In genomic region chr19:12885749-12886706, GRCh38 we compare ENCODE assay signal across 10 cellular contexts. TPM values are rescaled to one million over a fixed set of nuclear protein-coding genes. Genes with fewer than 3 reads are reported as not detected.
DNase-seq lines count a peak whose midpoint lies in the region; ATAC-seq, FAIRE-seq and TF ChIP-seq lines count a peak whose summit lies in the region.
"Had no signal": no experiment of that assay in that cellular context is flagged by ENCODE, and none has a peak within 500 bp of the region (broad histone marks: within the 10 kb centered on the region; RNA-seq: fewer than 3 reads in every experiment).

No MANE protein-coding gene starts in this region.

- H3K27me3 Mint-ChIP-seq in activated T-cell treated with anti-CD3 and anti-CD28 coated beads, Interleukin-2, amount 50 U/mL, for 4 hours (ENCODE audit: low read depth) = no peaks in the 10 kb centered on the region
- H3K27me3 Mint-ChIP-seq in activated T-helper 17 cell treated with anti-CD3 and anti-CD28 coated beads, Interleukin-2, amount 50 U/mL, for 72 hours = no peaks in the 10 kb centered on the region

- dilution Hi-C loops in keratinocyte (cut with MboI; ENCODE audit: extremely low pct_ligation_motif_present, low sequenced_read_pairs) = no loop called here

- peak overlapping the region; percentile 58 for H3K4me3 Mint-ChIP-seq in activated T-cell treated with anti-CD3 and anti-CD28 coated beads, Interleukin-2, amount 50 U/mL, for 4 hours
- H3K4me3 Mint-ChIP-seq in activated T-helper 17 cell treated with anti-CD3 and anti-CD28 coated beads, Interleukin-2, amount 50 U/mL, for 72 hours = peak overlapping the region; percentile 88

- H3K9me3 Mint-ChIP-seq in activated T-cell treated with anti-CD3 and anti-CD28 coated beads, Interleukin-2, amount 50 U/mL, for 4 hours = no peaks in the 10 kb centered on the region
- H3K9me3 Mint-ChIP-seq in activated T-helper 17 cell treated with anti-CD3 and anti-CD28 coated beads, Interleukin-2, amount 50 U/mL, for 72 hours = no peaks in the 10 kb centered on the region

- peak overlapping the region; percentile 3 for H2AFZ ChIP-seq in keratinocyte (ENCODE audit: control insufficient read depth, low read length)

- ATAC-seq in activated T-cell treated with anti-CD3 and anti-CD28 coated beads, Interleukin-2, amount 50 U/mL, for 4 hours = no peak
- peak; percentile 8 for ATAC-seq in activated T-helper 17 cell treated with anti-CD3 and anti-CD28 coated beads, Interleukin-2, amount 50 U/mL, for 72 hours (replicated peaks)

- DNase-seq in activated T-cell treated with anti-CD3 and anti-CD28 coated beads, Interleukin-2, amount 50 U/mL, for 4 hours = no peak
- no peak for DNase-seq in activated T-cell treated with anti-CD3 and anti-CD28 coated beads for 4 hours
- DNase-seq in keratinocyte (ENCODE audit: low read depth, low spot score) = no peak
- DNase-seq in tibial nerve (ENCODE audit: low spot score in 2 of 2) = no peak
- no peak for DNase-seq in AG08395 (ENCODE audit: low spot score)
- no peak for DNase-seq in activated effector memory CD4-positive, alpha-beta T cell treated with anti-CD3 and anti-CD28 coated beads, Interleukin-2, amount 50 U/mL, for 16 hours
- DNase-seq in NCI-H1092 treated with DMSO at 0.1 percent for 48 hours (lab: John Stamatoyannopoulos, UW) = no peak
- DNase-seq: kidney glomerular epithelial cell had no signal

- peak overlapping the region; percentile 39 to 56 (median 55) for H3K4me3 ChIP-seq in keratinocyte (ENCODE audit: control insufficient read depth in 2 of 3, extremely low read depth in 1 of 3, insufficient read depth in 2 of 3, low read depth in 1 of 3, low read length in 3 of 3)
- H3K4me3 ChIP-seq in tibial nerve = peak overlapping the region in 3 of 4 donors; percentile 16 to 42 (median 37)

- H4K20me1 ChIP-seq in keratinocyte (ENCODE audit: control insufficient read depth, extremely low read depth, insufficient read depth, low read length) = no peaks in the 10 kb centered on the region

- no peak overlapping the region for H3K27ac Mint-ChIP-seq in activated T-helper 17 cell treated with anti-CD3 and anti-CD28 coated beads, Interleukin-2, amount 50 U/mL, for 72 hours

- peaks cover under 1% of the 10 kb centered on the region for H3K36me3 Mint-ChIP-seq in activated T-cell treated with anti-CD3 and anti-CD28 coated beads, Interleukin-2, amount 50 U/mL, for 4 hours (ENCODE audit: insufficient read depth)
- peaks cover 6% of the 10 kb centered on the region for H3K36me3 Mint-ChIP-seq in activated T-helper 17 cell treated with anti-CD3 and anti-CD28 coated beads, Interleukin-2, amount 50 U/mL, for 72 hours (ENCODE audit: low read depth)

- no peak for TF ChIP-seq POLR2A in tibial nerve (IDR thresholded peaks at IDR 0.05)

- no peak for FAIRE-seq in keratinocyte (lab: Jason Lieb, UNC)

- peaks cover 3% of the 10 kb centered on the region for H3K4me1 ChIP-seq in keratinocyte (ENCODE audit: control insufficient read depth, extremely low read depth, insufficient read depth, low read length)
- H3K4me1 ChIP-seq in tibial nerve = peaks cover 0 to 31% (median 10%) of the 10 kb centered on the region in 4 donors

- H3K4me1 Mint-ChIP-seq in activated T-cell treated with anti-CD3 and anti-CD28 coated beads, Interleukin-2, amount 50 U/mL, for 4 hours (ENCODE audit: low read depth) = peaks cover 20% of the 10 kb centered on the region
- peaks cover 7% of the 10 kb centered on the region for H3K4me1 Mint-ChIP-seq in activated T-helper 17 cell treated with anti-CD3 and anti-CD28 coated beads, Interleukin-2, amount 50 U/mL, for 72 hours

- no peaks in the 10 kb centered on the region for H3K36me3 ChIP-seq in keratinocyte (ENCODE audit: control insufficient read depth in 2 of 2, extremely low read depth in 1 of 2, insufficient read depth in 2 of 2, low read length in 2 of 2)
- H3K36me3 ChIP-seq in tibial nerve = no peaks in the 10 kb centered on the region

- H3K9me3 ChIP-seq in keratinocyte (ENCODE audit: control insufficient read depth, low read depth, low read length) (peaks cover 10% of the 10 kb centered on the region), tibial nerve (peaks cover 0 to 15% (median 0%) of the 10 kb centered on the region in 4 donors)

- peak overlapping the region; percentile 33 for H3K9ac ChIP-seq in keratinocyte (ENCODE audit: control insufficient read depth, extremely low read depth, insufficient read depth, low read length)

- no peak for TF ChIP-seq EP300 in tibial nerve (IDR thresholded peaks at IDR 0.05)

- H3K9me1 ChIP-seq in keratinocyte (ENCODE audit: control insufficient read depth, extremely low read depth, insufficient read depth, low read length) = no peaks in the 10 kb centered on the region

- no peaks in the 10 kb centered on the region for H3K79me2 ChIP-seq in keratinocyte (ENCODE audit: control insufficient read depth, insufficient read depth, low read length)

- TF ChIP-seq CTCF in keratinocyte (optimal IDR thresholded peaks at IDR 0.05 in 1 of 3, IDR thresholded peaks at IDR 0.05 in 1 of 3, conservative IDR thresholded peaks at IDR 0.05 in 1 of 3; ENCODE audit: extremely low read depth in 1 of 3, insufficient read depth in 2 of 3, low read length in 3 of 3) = no peak
- no peak for TF ChIP-seq CTCF in tibial nerve (IDR thresholded peaks at IDR 0.05)

- 9 to 13% methylated on average over 28 to 38 of the region's 53 CpGs for WGBS in tibial nerve, 2 donors

- no peaks in the 10 kb centered on the region for H3K27me3 ChIP-seq in keratinocyte (ENCODE audit: control insufficient read depth, extremely low read depth, insufficient read depth, low read length)
- peaks cover 0 to 38% of the 10 kb centered on the region in 2 donors for H3K27me3 ChIP-seq in tibial nerve

- H3K4me2 ChIP-seq in keratinocyte (ENCODE audit: control insufficient read depth, extremely low read depth, insufficient read depth, low read depth, low read length) = peak overlapping the region; percentile 64

- H3K27ac ChIP-seq in keratinocyte (ENCODE audit: control insufficient read depth, insufficient read depth, low read length) (no peak overlapping the region), tibial nerve (peak overlapping the region in 1 of 4 donors; percentile 9)

RNA-seq across cellular contexts. Expression of gene KLF1, which starts 1.0 kb away (rescaled TPM):
- total RNA-seq in activated T-cell treated with anti-CD3 and anti-CD28 coated beads, Interleukin-2, amount 50 U/mL, for 4 hours = under 1 TPM; 0.55 to 0.92 (median 0.68) TPM
- total RNA-seq in activated T-helper 17 cell treated with anti-CD3 and anti-CD28 coated beads, Interleukin-2, amount 50 U/mL, for 72 hours = under 1 TPM in 1 of 2 donors, not detected in 1; 0.61 TPM
- polyA plus RNA-seq in keratinocyte = not detected in 3 replicates
- polyA plus RNA-seq in keratinocyte (2011; ENCODE audit: low read depth) = not detected
- not detected in 2 replicates for polyA plus RNA-seq in keratinocyte (2011; cell fraction: cytosol; rRNA removed)
- 0.06 TPM in 1 of 2 replicates, not detected in the other for polyA plus RNA-seq in keratinocyte (2011; cell fraction: nucleus; rRNA removed)
- not detected in 2 replicates for polyA plus RNA-seq in keratinocyte (2012; ENCODE audit: low replicate concordance)
- polyA minus RNA-seq in keratinocyte = not detected in 3 replicates
- polyA minus RNA-seq in keratinocyte (2011; cell fraction: cytosol; rRNA and poly(A)+ RNA removed) = not detected
- polyA minus RNA-seq in keratinocyte (2011; cell fraction: nucleus; rRNA and poly(A)+ RNA removed) = not detected in 2 replicates
- total RNA-seq in tibial nerve = not detected
- total RNA-seq: ureter had no signal

RNA-seq across cellular contexts. Expression of gene DNASE2, which starts 4.8 kb away (rescaled TPM):
- total RNA-seq in activated T-cell treated with anti-CD3 and anti-CD28 coated beads, Interleukin-2, amount 50 U/mL, for 4 hours = 10 to 100 TPM; 14.3 to 19.5 (median 15.9) TPM
- 10 to 100 TPM; 32.5 to 34.2 TPM for total RNA-seq in activated T-helper 17 cell treated with anti-CD3 and anti-CD28 coated beads, Interleukin-2, amount 50 U/mL, for 72 hours
- 23.5 to 38.3 TPM (median 27.2 TPM) in 3 replicates for polyA plus RNA-seq in keratinocyte
- polyA plus RNA-seq in keratinocyte (2011; ENCODE audit: low read depth) = 12.9 TPM
- 15.1 and 19.5 TPM in 2 replicates for polyA plus RNA-seq in keratinocyte (2011; cell fraction: cytosol; rRNA removed)
- 25.0 and 32.5 TPM in 2 replicates for polyA plus RNA-seq in keratinocyte (2011; cell fraction: nucleus; rRNA removed)
- polyA plus RNA-seq in keratinocyte (2012; ENCODE audit: low replicate concordance) = 23.8 and 31.5 TPM in 2 replicates
- polyA minus RNA-seq in keratinocyte = 18.2 to 25.2 TPM (median 24.0 TPM) in 3 replicates
- 25.3 TPM for polyA minus RNA-seq in keratinocyte (2011; cell fraction: cytosol; rRNA and poly(A)+ RNA removed)
- polyA minus RNA-seq in keratinocyte (2011; cell fraction: nucleus; rRNA and poly(A)+ RNA removed) = 21.4 and 26.1 TPM in 2 replicates
- total RNA-seq in tibial nerve = 10 to 100 TPM; 38.1 to 59.0 (median 44.2) TPM

RNA-seq across cellular contexts. Expression of gene GCDH, which starts 4.9 kb away (rescaled TPM):
- total RNA-seq in activated T-cell treated with anti-CD3 and anti-CD28 coated beads, Interleukin-2, amount 50 U/mL, for 4 hours = 10 to 100 TPM; 60.1 to 85.8 (median 72.8) TPM
- 10 to 100 TPM; 25.8 to 48.4 TPM for total RNA-seq in activated T-helper 17 cell treated with anti-CD3 and anti-CD28 coated beads, Interleukin-2, amount 50 U/mL, for 72 hours
- 9.9 to 16.8 TPM (median 11.5 TPM) in 3 replicates for polyA plus RNA-seq in keratinocyte
- 6.5 TPM for polyA plus RNA-seq in keratinocyte (2011; ENCODE audit: low read depth)
- 8.2 and 17.7 TPM in 2 replicates for polyA plus RNA-seq in keratinocyte (2011; cell fraction: cytosol; rRNA removed)
- polyA plus RNA-seq in keratinocyte (2011; cell fraction: nucleus; rRNA removed) = 17.5 and 18.0 TPM in 2 replicates
- polyA plus RNA-seq in keratinocyte (2012; ENCODE audit: low replicate concordance) = 8.5 and 20.3 TPM in 2 replicates
- 9.1 to 19.6 TPM (median 12.8 TPM) in 3 replicates for polyA minus RNA-seq in keratinocyte
- polyA minus RNA-seq in keratinocyte (2011; cell fraction: cytosol; rRNA and poly(A)+ RNA removed) = 13.8 TPM
- 7.6 and 9.6 TPM in 2 replicates for polyA minus RNA-seq in keratinocyte (2011; cell fraction: nucleus; rRNA and poly(A)+ RNA removed)
- 10 to 100 TPM; 50.4 to 68.0 (median 64.6) TPM for total RNA-seq in tibial nerve

RNA-seq across cellular contexts. Expression of gene SYCE2, which starts 33.1 kb away (rescaled TPM):
- total RNA-seq in activated T-cell treated with anti-CD3 and anti-CD28 coated beads, Interleukin-2, amount 50 U/mL, for 4 hours = under 1 TPM; 0.53 to 0.91 (median 0.87) TPM
- total RNA-seq in activated T-helper 17 cell treated with anti-CD3 and anti-CD28 coated beads, Interleukin-2, amount 50 U/mL, for 72 hours = 1 to 10 TPM; 1.6 to 6.2 TPM
- polyA plus RNA-seq in keratinocyte = 0.07 to 0.10 TPM in 2 of 3 replicates, not detected in the other
- 0.92 TPM for polyA plus RNA-seq in keratinocyte (2011; ENCODE audit: low read depth)
- 0.08 TPM in 1 of 2 replicates, not detected in the other for polyA plus RNA-seq in keratinocyte (2011; cell fraction: cytosol; rRNA removed)
- 0.15 and 0.19 TPM in 2 replicates for polyA plus RNA-seq in keratinocyte (2011; cell fraction: nucleus; rRNA removed)
- 0.11 and 1.2 TPM in 2 replicates for polyA plus RNA-seq in keratinocyte (2012; ENCODE audit: low replicate concordance)
- not detected in 3 replicates for polyA minus RNA-seq in keratinocyte
- polyA minus RNA-seq in keratinocyte (2011; cell fraction: cytosol; rRNA and poly(A)+ RNA removed) = not detected
- not detected in 2 replicates for polyA minus RNA-seq in keratinocyte (2011; cell fraction: nucleus; rRNA and poly(A)+ RNA removed)
- not detected for total RNA-seq in tibial nerve

RNA-seq across cellular contexts. Expression of gene FARSA, which starts 47.5 kb away (rescaled TPM):
- 100 to 1,000 TPM; 345 to 368 (median 368) TPM for total RNA-seq in activated T-cell treated with anti-CD3 and anti-CD28 coated beads, Interleukin-2, amount 50 U/mL, for 4 hours
- total RNA-seq in activated T-helper 17 cell treated with anti-CD3 and anti-CD28 coated beads, Interleukin-2, amount 50 U/mL, for 72 hours = 100 to 1,000 TPM in 1 of 2 donors, 10 to 100 TPM in 1; 87.9 to 130 TPM
- polyA plus RNA-seq in keratinocyte = 29.9 to 68.7 TPM (median 30.9 TPM) in 3 replicates
- 22.0 TPM for polyA plus RNA-seq in keratinocyte (2011; ENCODE audit: low read depth)
- polyA plus RNA-seq in keratinocyte (2011; cell fraction: cytosol; rRNA removed) = 24.6 and 39.9 TPM in 2 replicates
- polyA plus RNA-seq in keratinocyte (2011; cell fraction: nucleus; rRNA removed) = 64.7 and 72.5 TPM in 2 replicates
- polyA plus RNA-seq in keratinocyte (2012; ENCODE audit: low replicate concordance) = 49.0 and 90.2 TPM in 2 replicates
- polyA minus RNA-seq in keratinocyte = 25.3 to 136 TPM (median 29.6 TPM) in 3 replicates
- polyA minus RNA-seq in keratinocyte (2011; cell fraction: cytosol; rRNA and poly(A)+ RNA removed) = 30.7 TPM
- 16.6 and 19.2 TPM in 2 replicates for polyA minus RNA-seq in keratinocyte (2011; cell fraction: nucleus; rRNA and poly(A)+ RNA removed)
- 10 to 100 TPM; 22.7 to 44.7 (median 32.2) TPM for total RNA-seq in tibial nerve
